Comparison of ENCODE assay signal across 15 cellular contexts in genomic region chr2:141611143-141611571, GRCh38.
DNase-seq lines count a peak whose midpoint lies in the region; ATAC-seq, FAIRE-seq and TF ChIP-seq lines count a peak whose summit lies in the region.
"Had no signal": no experiment of that assay in that cellular context is flagged by ENCODE, and none has a peak within 500 bp of the region (broad histone marks: within the 10 kb centered on the region; RNA-seq: fewer than 3 reads in every experiment).

No MANE protein-coding gene starts in this region.

- H3K4me1 ChIP-seq in SK-N-SH (ENCODE audit: control insufficient read depth in 1 of 2, insufficient read depth in 2 of 2, low read depth in 1 of 2, low read length in 1 of 2) (peaks cover 3 to 13% of the 10 kb centered on the region in 2 experiments; a peak in 2 of 4 replicates), foreskin keratinocyte (peaks cover 14% of the 10 kb centered on the region), pancreas (peaks cover 0 to 11% (median 6%) of the 10 kb centered on the region in 3 donors)

- no peaks in the 10 kb centered on the region for H3K9me3 ChIP-seq in SK-N-SH
- no peaks in the 10 kb centered on the region for H3K9me3 ChIP-seq in pancreas
- H3K9me3 ChIP-seq: HAP-1, MG63 had no signal

- H3K27me3 Mint-ChIP-seq in natural killer cell treated with Interleukin-12 subunit alpha and Interleukin-12 subunit beta and Interleukin-15 and Interleukin-18, amount 100 ng/mL, for 72 hours = no peaks in the 10 kb centered on the region
- H3K27me3 Mint-ChIP-seq: activated naive CD8-positive, alpha-beta T cell treated with anti-CD3 and anti-CD28 coated beads, Interleukin-2, amount 50 U/mL, for 24 hours had no signal

- H3K4me2 ChIP-seq in SK-N-SH = peak overlapping the region; percentile 42

- H3K27ac Mint-ChIP-seq in natural killer cell treated with Interleukin-12 subunit alpha and Interleukin-12 subunit beta and Interleukin-15 and Interleukin-18, amount 100 ng/mL, for 72 hours = no peak overlapping the region
- H3K27ac Mint-ChIP-seq: activated naive CD8-positive, alpha-beta T cell treated with anti-CD3 and anti-CD28 coated beads, Interleukin-2, amount 50 U/mL, for 24 hours had no signal

- peaks cover 11% of the 10 kb centered on the region for H3F3A ChIP-seq in SK-N-SH (replicated peaks; ENCODE audit: insufficient read depth)

- no peaks in the 10 kb centered on the region for H3K36me3 ChIP-seq in SK-N-SH (replicated peaks in 1 of 2; ENCODE audit: control insufficient read depth in 1 of 2, insufficient read depth in 2 of 2, low read length in 1 of 2)
- no peaks in the 10 kb centered on the region for H3K36me3 ChIP-seq in pancreas
- H3K36me3 ChIP-seq: HAP-1, MG63 had no signal

- H3K27me3 ChIP-seq in SK-N-SH (ENCODE audit: insufficient read depth) (no peaks in the 10 kb centered on the region), foreskin keratinocyte (no peaks in the 10 kb centered on the region), pancreas (no peaks in the 10 kb centered on the region)
- H3K27me3 ChIP-seq: MG63 had no signal

- H3K9me3 Mint-ChIP-seq in natural killer cell treated with Interleukin-12 subunit alpha and Interleukin-12 subunit beta and Interleukin-15 and Interleukin-18, amount 100 ng/mL, for 72 hours = peaks cover 3% of the 10 kb centered on the region

- peak; percentile 28 for DNase-seq in HT1080 (ENCODE audit: low read depth)
- no peak for DNase-seq in SK-N-SH
- DNase-seq in foreskin keratinocyte = peak in 1 of 2 donors; percentile 7
- DNase-seq in pancreas = no peak
- DNase-seq in natural killer cell treated with Interleukin-12 subunit alpha and Interleukin-12 subunit beta and Interleukin-15 and Interleukin-18, amount 100 ng/mL, for 72 hours (ENCODE audit: low spot score) = no peak
- no peak for DNase-seq in effector CD4-positive, alpha-beta T cell
- DNase-seq: activated CD4-positive, alpha-beta T cell treated with anti-CD3 and anti-CD28 coated beads for 1 hour; activated naive CD8-positive, alpha-beta T cell treated with anti-CD3 and anti-CD28 coated beads, Interleukin-2, amount 50 U/mL, for 24 hours; MG63; SW 1271 had no signal

- no peaks in the 10 kb centered on the region for H3K4me1 Mint-ChIP-seq in natural killer cell treated with Interleukin-12 subunit alpha and Interleukin-12 subunit beta and Interleukin-15 and Interleukin-18, amount 100 ng/mL, for 72 hours (ENCODE audit: low read depth in 2 of 2)
- H3K4me1 Mint-ChIP-seq: activated naive CD8-positive, alpha-beta T cell treated with anti-CD3 and anti-CD28 coated beads, Interleukin-2, amount 50 U/mL, for 24 hours had no signal

- H3K27ac ChIP-seq in SK-N-SH (ENCODE audit: low read depth in 2 of 2, low read length in 1 of 2) (peak overlapping the region in 1 of 2 experiments; percentile 28; a peak in 2 of 4 replicates), foreskin keratinocyte (no peak overlapping the region), pancreas (peak overlapping the region in 1 of 4 donors; percentile 42)
- H3K27ac ChIP-seq: skin epidermis had no signal

- no peaks in the 10 kb centered on the region for H3K36me3 Mint-ChIP-seq in natural killer cell treated with Interleukin-12 subunit alpha and Interleukin-12 subunit beta and Interleukin-15 and Interleukin-18, amount 100 ng/mL, for 72 hours

- TF ChIP-seq CTCF in SK-N-SH (IDR thresholded peaks at IDR 0.05) = no peak
- no peak for TF ChIP-seq CTCF in foreskin keratinocyte (conservative IDR thresholded peaks at IDR 0.05)
- no peak for TF ChIP-seq CTCF in pancreas (IDR thresholded peaks at IDR 0.05)

- POLR2A ChIA-PET in SK-N-SH (lab: Yijun Ruan, JAX) = no interaction called here

- no peaks in the 10 kb centered on the region for H3K9me2 ChIP-seq in SK-N-SH

- 82% methylated on average over 2 of the region's 2 CpGs for WGBS in SK-N-SH (ENCODE audit: low lambda C conversion rate)
- 25 to 30% methylated on average over 2 of the region's 2 CpGs for WGBS in pancreas, 2 donors

- no peaks in the 10 kb centered on the region for H4K20me1 ChIP-seq in SK-N-SH (ENCODE audit: insufficient read depth)

- no peak overlapping the region for H3K9ac ChIP-seq in SK-N-SH

- no peak for TF ChIP-seq EP300 in SK-N-SH (IDR thresholded peaks at IDR 0.05; ENCODE audit: borderline replicate concordance in 1 of 2, low read depth in 1 of 2, low read length in 1 of 2)

- peak overlapping the region in 1 of 2 experiments; percentile 6; a peak in 1 of 4 replicates for H3K4me3 ChIP-seq in SK-N-SH (ENCODE audit: low read depth in 2 of 2, low read length in 1 of 2)
- H3K4me3 ChIP-seq in pancreas = no peak overlapping the region
- H3K4me3 ChIP-seq: HAP-1, MG63, skin epidermis had no signal

- CTCF ChIA-PET in SK-N-SH (lab: Yijun Ruan, JAX) = interaction anchor here (1.3 kb wide), 1 partner anchor 21 kb away, joined by 4 read pairs; no protein-coding TSS in a partner anchor

- FAIRE-seq in pancreas (lab: Jason Lieb, UNC) = no peak
- FAIRE-seq: GM18507 had no signal

- H2AFZ ChIP-seq in SK-N-SH (ENCODE audit: low read depth) = peak overlapping the region; percentile 65

- ATAC-seq in foreskin keratinocyte (peak; percentile 23), pancreas (peak; percentile 42 to 65 (median 53)), HG02981 (IDR thresholded peaks at IDR 0.05; ENCODE audit: unreplicated experiment) (no peak)
- ATAC-seq in natural killer cell treated with Interleukin-12 subunit alpha and Interleukin-12 subunit beta and Interleukin-15 and Interleukin-18, amount 100 ng/mL, for 72 hours = no peak
- ATAC-seq: activated naive CD8-positive, alpha-beta T cell treated with anti-CD3 and anti-CD28 coated beads, Interleukin-2, amount 50 U/mL, for 24 hours; left lobe of liver had no signal

- intact Hi-C loops in pancreas (cut with DNase I) = no loop called here

- no peak for TF ChIP-seq RAD21 in SK-N-SH (IDR thresholded peaks at IDR 0.05; ENCODE audit: low read length)

- no peaks in the 10 kb centered on the region for H3K79me2 ChIP-seq in SK-N-SH (ENCODE audit: insufficient read depth)

- no peak overlapping the region for H3K4me3 Mint-ChIP-seq in natural killer cell treated with Interleukin-12 subunit alpha and Interleukin-12 subunit beta and Interleukin-15 and Interleukin-18, amount 100 ng/mL, for 72 hours
- H3K4me3 Mint-ChIP-seq: activated naive CD8-positive, alpha-beta T cell treated with anti-CD3 and anti-CD28 coated beads, Interleukin-2, amount 50 U/mL, for 24 hours had no signal

TF ChIP-seq in SK-N-SH, 30 proteins besides CTCF, POLR2A, EP300 and RAD21:
- TF ChIP-seq GATA2 (CRISPR knock-in tag; IDR thresholded peaks at IDR 0.05) (no peak), SMC3 (IDR thresholded peaks at IDR 0.05; ENCODE audit: low read depth, low read length) (no peak), POLR2AphosphoS5 (IDR thresholded peaks at IDR 0.05; ENCODE audit: low read depth, low read length) (no peak), RFX5 (IDR thresholded peaks at IDR 0.05; ENCODE audit: low read length) (no peak), YY1 (IDR thresholded peaks at IDR 0.05; ENCODE audit: low read depth) (no peak), JUND (IDR thresholded peaks at IDR 0.05) (no peak), MEF2A (IDR thresholded peaks at IDR 0.05; ENCODE audit: borderline replicate concordance, low read depth) (no peak), MXI1 (IDR thresholded peaks at IDR 0.05; ENCODE audit: low read depth, low read length) (no peak), USF1 (IDR thresholded peaks at IDR 0.05; ENCODE audit: borderline replicate concordance, low read depth) (no peak)

Comparison
In these comparisons a context has a peak if more than half of its experiments do, and no peak if none do; other contexts are left out.
1. ATAC-seq: peak in foreskin keratinocyte (single experiment) and pancreas (4 of 4); none in natural killer cell treated with Interleukin-12 subunit alpha and Interleukin-12 subunit beta and Interleukin-15 and Interleukin-18, amount 100 ng/mL, for 72 hours (0 of 2) and HG02981 (single experiment).